8 cellular contexts compared by ENCODE assay signal in genomic region chr21:36385233-36385908, GRCh38. TPM values are rescaled to one million over a fixed set of nuclear protein-coding genes. Genes with fewer than 3 reads are reported as not detected.
A peak's percentile ranks its signal among the peaks of the same experiment; 100 is the strongest.
DNase-seq lines count a peak whose midpoint lies in the region; ATAC-seq and TF ChIP-seq lines count a peak whose summit lies in the region.

Gene CHAF1B, plus strand, starts transcription at chr21:36385392. Its CDS starts 745 bp downstream, at chr21:36386137.

- H3K4me1 Mint-ChIP-seq in CD8-positive, alpha-beta T cell (ENCODE audit: low read depth): peaks cover 7% of the 10 kb centered on the region
- no peaks in the 10 kb centered on the region for H3K4me1 Mint-ChIP-seq in endothelial cell (ENCODE audit: unreplicated experiment)

- POLR2A ChIA-PET in CD8-positive, alpha-beta T cell (lab: Charles Lee): no interaction called here

- H3K36me3 ChIP-seq in CD8-positive, alpha-beta T cell (ENCODE audit: insufficient read depth, low read length): no peaks in the 10 kb centered on the region

- peak within 1 kb of the TSS; percentile 37 for H3K27ac ChIP-seq in CD8-positive, alpha-beta T cell (ENCODE audit: low read depth, low read length)

- peak; percentile 62 to 86 (median 73) for DNase-seq in CD8-positive, alpha-beta T cell
- DNase-seq in HS-27A (ENCODE audit: low read depth) (peak; percentile 50), NOMO-1 treated with dmso at 0.1 percent for 144 hours (lab: John Stamatoyannopoulos, UW; ENCODE audit: unreplicated experiment) (peak; percentile 22), endothelial cell (ENCODE audit: low spot score) (peak; percentile 89)
- peak; percentile 14 for DNase-seq in activated CD8-positive, alpha-beta memory T cell treated with anti-CD3 and anti-CD28 coated beads, Interleukin-2, amount 50 U/mL, for 1 hour (ENCODE audit: extremely low read depth)
- DNase-seq in stimulated activated CD8-positive, alpha-beta memory T cell treated with anti-CD3 and anti-CD28 coated beads, Interleukin-15, amount 100 ng/mL, for 48 hours (ENCODE audit: low read depth in 2 of 2): peak; percentile 70 to 75

- H3K27me3 Mint-ChIP-seq in CD8-positive, alpha-beta T cell (ENCODE audit: low read depth): no peaks in the 10 kb centered on the region
- peaks cover 7% of the 10 kb centered on the region for H3K27me3 Mint-ChIP-seq in endothelial cell (ENCODE audit: unreplicated experiment)

- no peaks in the 10 kb centered on the region for H3K27me3 ChIP-seq in CD8-positive, alpha-beta T cell (ENCODE audit: insufficient read depth, low read length)
- no peaks in the 10 kb centered on the region for H3K27me3 ChIP-seq in mononuclear cell (ENCODE audit: insufficient read depth, low read length)

- peak within 1 kb of the TSS; percentile 55 for H3K27ac Mint-ChIP-seq in CD8-positive, alpha-beta T cell
- no peak within 1 kb of the TSS for H3K27ac Mint-ChIP-seq in endothelial cell (ENCODE audit: unreplicated experiment)

- ATAC-seq in CD8-positive, alpha-beta T cell: peak; percentile 98
- peak; percentile 87 for ATAC-seq in GM19455 (IDR thresholded peaks at IDR 0.05; ENCODE audit: unreplicated experiment)

- H3K36me3 Mint-ChIP-seq in CD8-positive, alpha-beta T cell: peaks cover 3% of the 10 kb centered on the region
- no peaks in the 10 kb centered on the region for H3K36me3 Mint-ChIP-seq in endothelial cell (ENCODE audit: low read depth, unreplicated experiment)

- H3K9me3 Mint-ChIP-seq in CD8-positive, alpha-beta T cell: no peaks in the 10 kb centered on the region
- no peaks in the 10 kb centered on the region for H3K9me3 Mint-ChIP-seq in endothelial cell (ENCODE audit: unreplicated experiment)

- peaks cover 6% of the 10 kb centered on the region for H3K4me1 ChIP-seq in CD8-positive, alpha-beta T cell (ENCODE audit: insufficient read depth, low read length)
- H3K4me1 ChIP-seq in mononuclear cell (ENCODE audit: insufficient read depth, low read length): peaks cover 11% of the 10 kb centered on the region

- no peaks in the 10 kb centered on the region for H3K9me3 ChIP-seq in CD8-positive, alpha-beta T cell (ENCODE audit: low read length)
- no peaks in the 10 kb centered on the region for H3K9me3 ChIP-seq in mononuclear cell (ENCODE audit: low read depth, low read length)

- H3K4me3 ChIP-seq in CD8-positive, alpha-beta T cell (ENCODE audit: low read depth, low read length): peak within 1 kb of the TSS; percentile 66
- H3K4me3 ChIP-seq in mononuclear cell (ENCODE audit: low read length): peak within 1 kb of the TSS; percentile 57

- TF ChIP-seq CTCF in CD8-positive, alpha-beta T cell (IDR thresholded peaks at IDR 0.05): no peak
- no peak for TF ChIP-seq CTCF in endothelial cell (IDR thresholded peaks at IDR 0.05; ENCODE audit: unreplicated experiment)

- CTCF ChIA-PET in CD8-positive, alpha-beta T cell (lab: Charles Lee): interaction anchor here (1.6 kb wide), 1 partner anchor 244 kb away, joined by 4 read pairs; no protein-coding TSS in a partner anchor

- peak within 1 kb of the TSS; percentile 86 for H3K4me3 Mint-ChIP-seq in CD8-positive, alpha-beta T cell
- H3K4me3 Mint-ChIP-seq in endothelial cell (ENCODE audit: unreplicated experiment): peak within 1 kb of the TSS; percentile 85

- intact Hi-C loops in CD8-positive, alpha-beta T cell (cut with DNase I, micrococcal nuclease): loop anchor here (1.0 to 5.0 kb wide), 2 partner anchors 229 to 313 kb away; partner anchors contain the start of genes DOP1B (in 2 of the 2) and CBR1 (in 1 of the 2)

RNA-seq across cellular contexts. Expression of gene CHAF1B, which starts in this region (rescaled TPM):
- 1 to 10 TPM; 2.0 to 3.9 TPM for total RNA-seq in CD8-positive, alpha-beta T cell
- total RNA-seq in endothelial cell (ENCODE audit: unreplicated experiment) (6.2 TPM), mononuclear cell (1.2 TPM)

Comparison
In these comparisons a context has a peak if more than half of its experiments do, and no peak if none do; other contexts are left out.
1. Peak in every context shown above with its lines: DNase-seq, ATAC-seq, H3K4me3 ChIP-seq and H3K27ac ChIP-seq.
2. DNase-seq: peak in every context shown above with its lines; median percentile 89 in endothelial cell; 73 in CD8-positive, alpha-beta T cell; 72 in stimulated activated CD8-positive, alpha-beta memory T cell treated with anti-CD3 and anti-CD28 coated beads, Interleukin-15, amount 100 ng/mL, for 48 hours; 50 in HS-27A; 22 in NOMO-1 treated with dmso at 0.1 percent for 144 hours; 14 in activated CD8-positive, alpha-beta memory T cell treated with anti-CD3 and anti-CD28 coated beads, Interleukin-2, amount 50 U/mL, for 1 hour.